ENCODE assay signal across 26 cellular contexts in the genomic region with DNA sequence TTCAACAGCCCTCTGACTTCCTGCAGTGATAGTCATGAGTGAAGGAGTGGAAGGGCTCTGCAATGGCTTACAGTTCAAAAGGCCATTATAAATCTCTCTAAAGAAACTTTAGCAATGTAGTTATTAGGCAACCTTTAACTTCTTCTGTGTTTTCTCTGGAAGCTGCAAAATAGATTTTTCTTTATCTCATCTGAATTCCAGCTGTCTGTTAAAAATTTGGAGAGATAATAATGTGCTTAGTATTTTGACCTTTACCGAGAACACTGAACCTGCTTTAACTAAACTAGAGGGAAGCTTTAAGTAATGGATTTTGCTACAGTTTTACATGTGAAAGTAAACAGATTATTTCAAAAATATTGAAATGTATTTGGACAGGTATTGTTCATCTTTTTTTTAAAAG.
A peak's percentile ranks its signal among the peaks of the same experiment; 100 is the strongest.
DNase-seq lines count a peak whose midpoint lies in the region; ATAC-seq, FAIRE-seq and TF ChIP-seq lines count a peak whose summit lies in the region.
"Had no signal": no experiment of that assay in that cellular context is flagged by ENCODE, and none has a peak within 500 bp of the region (broad histone marks: within the 10 kb centered on the region; RNA-seq: fewer than 3 reads in every experiment).

No MANE protein-coding gene starts in this region.

- H3K36me3 Mint-ChIP-seq in GM23338 (ENCODE audit: low read depth), result no peaks in the 10 kb centered on the region
- H3K36me3 Mint-ChIP-seq: CD4-positive, alpha-beta memory T cell had no signal

- no peaks in the 10 kb centered on the region for H4K20me1 ChIP-seq in GM23338 (replicated peaks; ENCODE audit: insufficient read depth)

- no peak overlapping the region for H4K8ac ChIP-seq in neuronal stem cell (ENCODE audit: low read depth, low read length)

- H3K9me2 ChIP-seq in GM23338 (ENCODE audit: insufficient read depth), result no peaks in the 10 kb centered on the region

- no peak overlapping the region for H3K27ac ChIP-seq in GM23338 (ENCODE audit: low read depth)
- H3K27ac ChIP-seq in kidney (ENCODE audit: low read depth in 2 of 2, low read length in 2 of 2), result no peak overlapping the region
- no peak overlapping the region for H3K27ac ChIP-seq in neuronal stem cell (replicated peaks; ENCODE audit: low read length)
- H3K27ac ChIP-seq: A549 had no signal

- H3K4me3 ChIP-seq in GM23338, result no peak overlapping the region
- H3K4me3 ChIP-seq in kidney (ENCODE audit: low read length in 2 of 2), result no peak overlapping the region
- no peak overlapping the region for H3K4me3 ChIP-seq in neuronal stem cell (ENCODE audit: low read length in 2 of 2)
- H3K4me3 ChIP-seq: A549, HAP-1 had no signal

- no peak overlapping the region for H2BK12ac ChIP-seq in neuronal stem cell (ENCODE audit: low read length)

- H3K9ac ChIP-seq in kidney (ENCODE audit: low read length in 2 of 2), result no peak overlapping the region
- no peak overlapping the region for H3K9ac ChIP-seq in neuronal stem cell (ENCODE audit: low read depth, low read length, poor library complexity)

- no peak overlapping the region for H3K23ac ChIP-seq in neuronal stem cell (ENCODE audit: low read depth, low read length, poor library complexity)

- ATAC-seq in GM23338, result no peak
- no peak for ATAC-seq in HG02798 (IDR thresholded peaks at IDR 0.05; ENCODE audit: poor library complexity, unreplicated experiment)
- no peak for ATAC-seq in Right ventricle myocardium superior (ENCODE audit: poor library complexity)
- ATAC-seq: A549, Panc1 had no signal

- H3K4me2 ChIP-seq in GM23338 (no peak overlapping the region), neuronal stem cell (ENCODE audit: insufficient read depth, low read length, poor library complexity, severe bottlenecking) (no peak overlapping the region)
- H3K4me2 ChIP-seq: A549 had no signal

- no peaks in the 10 kb centered on the region for H3K79me1 ChIP-seq in neuronal stem cell (ENCODE audit: low read depth, low read length)

- no CpG with 5 or more reads among the region's 1 CpG for WGBS in neuronal stem cell (ENCODE audit: extremely low coverage in 2 of 2, insufficient read length in 2 of 2, insufficient replicate concordance in 1 of 2), 2 donors

- no peak overlapping the region for H3K4me3 Mint-ChIP-seq in GM23338
- H3K4me3 Mint-ChIP-seq: CD4-positive, alpha-beta memory T cell; HFFc6 had no signal

- H3K79me2 ChIP-seq in GM23338 (replicated peaks; ENCODE audit: insufficient read depth), result no peaks in the 10 kb centered on the region

- H3K27me3 ChIP-seq in GM23338 (ENCODE audit: insufficient read depth), result no peaks in the 10 kb centered on the region
- no peaks in the 10 kb centered on the region for H3K27me3 ChIP-seq in neuronal stem cell (ENCODE audit: control insufficient read depth in 3 of 3, insufficient read depth in 3 of 3, low read depth in 1 of 3, low read length in 3 of 3)

- H3F3A ChIP-seq in GM23338 (replicated peaks; ENCODE audit: low read depth), result no peaks in the 10 kb centered on the region

- no peak overlapping the region for H3K4ac ChIP-seq in neuronal stem cell (ENCODE audit: low read length)

- no peaks in the 10 kb centered on the region for H3K9me3 ChIP-seq in kidney (ENCODE audit: control insufficient read depth in 1 of 2, low read length in 2 of 2)
- H3K9me3 ChIP-seq in neuronal stem cell (replicated peaks in 1 of 2; ENCODE audit: control insufficient read depth in 2 of 2, insufficient read depth in 1 of 2, low read depth in 1 of 2, low read length in 2 of 2), result no peaks in the 10 kb centered on the region
- H3K9me3 ChIP-seq: A549, HAP-1 had no signal

- peaks cover 6% of the 10 kb centered on the region; the same call in 1 of the 3 replicates for H3K9me3 Mint-ChIP-seq in GM23338

- no peak overlapping the region for H2AFZ ChIP-seq in GM23338
- H2AFZ ChIP-seq in neuronal stem cell (ENCODE audit: low read length), result peak overlapping the region; percentile 9

- H3K4me1 Mint-ChIP-seq in GM23338, result no peaks in the 10 kb centered on the region
- H3K4me1 Mint-ChIP-seq: CD4-positive, alpha-beta memory T cell had no signal

- H3K27me3 Mint-ChIP-seq in GM23338 (ENCODE audit: insufficient read depth, low read depth, poor library complexity), result no peaks in the 10 kb centered on the region
- H3K27me3 Mint-ChIP-seq: CD4-positive, alpha-beta memory T cell had no signal

- no peak overlapping the region for H3K18ac ChIP-seq in neuronal stem cell (ENCODE audit: low read length)

- no peak overlapping the region; the same call in 1 of the 2 replicates for H3K27ac Mint-ChIP-seq in GM23338
- H3K27ac Mint-ChIP-seq: CD4-positive, alpha-beta memory T cell; HFFc6 had no signal

- intact Hi-C loops in kidney (cut with DNase I), result no loop called here
- intact Hi-C loops in Right ventricle myocardium superior (cut with DNase I), result no loop called here

- no peaks in the 10 kb centered on the region for H3K4me1 ChIP-seq in GM23338 (ENCODE audit: insufficient read depth)
- H3K4me1 ChIP-seq in kidney (ENCODE audit: control insufficient read depth in 1 of 2, insufficient read depth in 1 of 2, low read depth in 1 of 2, low read length in 2 of 2), result no peaks in the 10 kb centered on the region
- H3K4me1 ChIP-seq in neuronal stem cell (ENCODE audit: control insufficient read depth in 2 of 2, insufficient read depth in 1 of 2, low read depth in 1 of 2, low read length in 2 of 2), result peaks cover 2 to 3% of the 10 kb centered on the region in 2 donors
- H3K4me1 ChIP-seq: A549, HAP-1 had no signal

- H2AK5ac ChIP-seq in neuronal stem cell (ENCODE audit: low read depth, low read length), result no peak overlapping the region

- FAIRE-seq in kidney (lab: Jason Lieb, UNC) (peak; percentile 38), RCC 7860 (lab: Jason Lieb, UNC) (no peak)
- FAIRE-seq: A549, G401.6 had no signal

- no peak overlapping the region for H2BK120ac ChIP-seq in neuronal stem cell (ENCODE audit: low read depth, low read length)

- H2BK5ac ChIP-seq in neuronal stem cell (ENCODE audit: low read length), result no peak overlapping the region

- TF ChIP-seq CTCF in GM23338 (conservative IDR thresholded peaks at IDR 0.05; ENCODE audit: low read depth in 2 of 2) (no peak), kidney (IDR thresholded peaks at IDR 0.05; ENCODE audit: borderline replicate concordance, extremely low read depth, insufficient read depth) (no peak)

- no peak overlapping the region for H3K14ac ChIP-seq in neuronal stem cell (ENCODE audit: low read length)

- H2BK15ac ChIP-seq in neuronal stem cell (ENCODE audit: low read length), result no peak overlapping the region

- DNase-seq in GM23338 (ENCODE audit: low spot score), result peak; percentile 3
- peak; percentile 25 for DNase-seq in NCI-H226
- DNase-seq in kidney, result no peak
- no peak for DNase-seq in neuronal stem cell (ENCODE audit: low spot score)
- DNase-seq in Right ventricle myocardium superior, result no peak
- DNase-seq in RCC 7860 (ENCODE audit: low spot score), result no peak
- DNase-seq: C1 segment of cervical spinal cord; CD4-positive, alpha-beta memory T cell; COR-L47; GOT3; HFFc6; IMR-90; KG1; MM.1S; NCI-H1092; NCI-H1417 treated with DMSO at 0.1 percent for 48 hours; NCI-H1694 treated with DMSO at 0.1 percent for 48 hours; NCI-H2081; NCI-H524; NCI-H774; SIG-M5 had no signal

- H3K36me3 ChIP-seq in GM23338 (ENCODE audit: insufficient read depth) (no peaks in the 10 kb centered on the region), kidney (ENCODE audit: control insufficient read depth in 1 of 2, insufficient read depth in 2 of 2, low read length in 2 of 2) (no peaks in the 10 kb centered on the region), neuronal stem cell (replicated peaks in 1 of 2; ENCODE audit: control insufficient read depth in 2 of 2, insufficient read depth in 2 of 2, low read length in 2 of 2) (no peaks in the 10 kb centered on the region)
- H3K36me3 ChIP-seq: HAP-1 had no signal

- H4K91ac ChIP-seq in neuronal stem cell (ENCODE audit: low read depth, low read length, poor library complexity), result no peak overlapping the region

TF ChIP-seq in GM23338, 12 proteins besides CTCF, POLR2A, EP300 and RAD21:
- TF ChIP-seq ZNF331 (CRISPR knock-in tag; IDR thresholded peaks at IDR 0.05; ENCODE audit: low read depth), result peak; percentile 37; the same call in 1 of the 2 replicates
- no peak for TF ChIP-seq CREB1 (CRISPR knock-in tag; IDR thresholded peaks at IDR 0.05; ENCODE audit: low read depth)
- no peak for TF ChIP-seq EZH2phosphoT487 (IDR thresholded peaks at IDR 0.05; ENCODE audit: unreplicated experiment)
- TF ChIP-seq ETS1 (IDR thresholded peaks at IDR 0.05), result no peak

Comparison
In these comparisons a context has a peak if more than half of its experiments do, and no peak if none do; other contexts are left out.
1. DNase-seq: peak in GM23338 (single experiment) and NCI-H226 (single experiment); none in kidney (single experiment), neuronal stem cell (single experiment), Right ventricle myocardium superior (single experiment) and RCC 7860 (single experiment).